8 cellular contexts compared by ENCODE assay signal in genomic region chr18:9708882-9709877, GRCh38. TPM values are rescaled to one million over a fixed set of nuclear protein-coding genes. Genes with fewer than 3 reads are reported as not detected.
A peak's percentile ranks its signal among the peaks of the same experiment; 100 is the strongest.
DNase-seq lines count a peak whose midpoint lies in the region; ATAC-seq and TF ChIP-seq lines count a peak whose summit lies in the region.

No MANE protein-coding gene starts in this region.

- CTCF ChIA-PET in Calu3 (lab: Charles Lee): no interaction called here

- H4K20me1 ChIP-seq in Loucy (ENCODE audit: insufficient read depth, low read length, poor library complexity, severe bottlenecking): no peaks in the 10 kb centered on the region

- H3K4me3 Mint-ChIP-seq in Calu3 (ENCODE audit: low read depth, unreplicated experiment): peak overlapping the region; percentile 71
- H3K4me3 Mint-ChIP-seq in stimulated activated naive CD8-positive, alpha-beta T cell treated with anti-CD3 and anti-CD28 coated beads, Interleukin-15, amount 100 ng/mL, for 72 hours: peak overlapping the region; percentile 89 to 90

- H3K9me3 ChIP-seq in Loucy (ENCODE audit: insufficient read depth, low read depth, low read length) (no peaks in the 10 kb centered on the region), breast epithelium (no peaks in the 10 kb centered on the region)

- no TSS peak for BruUV-seq in Calu3 (replicated peaks; lab: Mats Ljungman, UMichigan)

- H3K27ac Mint-ChIP-seq in Calu3 (ENCODE audit: unreplicated experiment): no peak overlapping the region
- H3K27ac Mint-ChIP-seq in stimulated activated naive CD8-positive, alpha-beta T cell treated with anti-CD3 and anti-CD28 coated beads, Interleukin-15, amount 100 ng/mL, for 72 hours: peak overlapping the region in 1 of 2 donors; percentile 76

- H3K27ac ChIP-seq in breast epithelium (peak overlapping the region; percentile 80 to 84), layer of hippocampus (ENCODE audit: low read depth, low read length) (peak overlapping the region; percentile 89)

- peak overlapping the region; percentile 44 for H3K9ac ChIP-seq in Loucy (ENCODE audit: low read depth, low read length, poor library complexity, severe bottlenecking)

- no peaks in the 10 kb centered on the region for H3K9me2 ChIP-seq in Loucy (replicated peaks; ENCODE audit: low read depth, low read length)

- H3K4me3 ChIP-seq in Loucy (ENCODE audit: low read length, poor library complexity, severe bottlenecking) (peak overlapping the region; percentile 74), breast epithelium (peak overlapping the region; percentile 75 to 91 (median 81))

- H2AFZ ChIP-seq in Loucy (ENCODE audit: low read length): peak overlapping the region; percentile 93

- H3K79me2 ChIP-seq in Loucy (ENCODE audit: insufficient read depth, low read length): no peaks in the 10 kb centered on the region

- H3K4me1 ChIP-seq in Loucy (ENCODE audit: insufficient read depth, low read length, poor library complexity, severe bottlenecking) (peaks cover 7% of the 10 kb centered on the region), breast epithelium (no peaks in the 10 kb centered on the region)

- H3K36me3 ChIP-seq in Loucy (ENCODE audit: insufficient read depth, low read length) (no peaks in the 10 kb centered on the region), breast epithelium (no peaks in the 10 kb centered on the region)

- no peak for TF ChIP-seq CTCF in Calu3 (IDR thresholded peaks at IDR 0.05; ENCODE audit: unreplicated experiment)
- no peak for TF ChIP-seq CTCF in Loucy (conservative IDR thresholded peaks at IDR 0.05; ENCODE audit: low read length)
- no peak for TF ChIP-seq CTCF in breast epithelium (IDR thresholded peaks at IDR 0.05)

- no peaks in the 10 kb centered on the region for H3F3A ChIP-seq in Loucy (ENCODE audit: low read depth)

- H3K4me2 ChIP-seq in Loucy (ENCODE audit: low read depth, low read length, poor library complexity, severe bottlenecking): peak overlapping the region; percentile 88

- H3K27me3 ChIP-seq in Loucy (ENCODE audit: insufficient read depth, low read length, poor library complexity, severe bottlenecking) (peaks cover 8% of the 10 kb centered on the region), breast epithelium (no peaks in the 10 kb centered on the region), layer of hippocampus (ENCODE audit: control insufficient read depth, insufficient read depth, low read length) (no peaks in the 10 kb centered on the region)

- peaks cover 11% of the 10 kb centered on the region for H3K4me1 Mint-ChIP-seq in Calu3 (ENCODE audit: low read depth, unreplicated experiment)
- H3K4me1 Mint-ChIP-seq in stimulated activated naive CD8-positive, alpha-beta T cell treated with anti-CD3 and anti-CD28 coated beads, Interleukin-15, amount 100 ng/mL, for 72 hours: peaks cover 59% of the 10 kb centered on the region

- ATAC-seq in stimulated activated naive CD8-positive, alpha-beta T cell treated with anti-CD3 and anti-CD28 coated beads, Interleukin-15, amount 100 ng/mL, for 72 hours: peak; percentile 26
- no peak for ATAC-seq in HG02588 (IDR thresholded peaks at IDR 0.05; ENCODE audit: unreplicated experiment)
- ATAC-seq in GM21367 (IDR thresholded peaks at IDR 0.05; ENCODE audit: unreplicated experiment): no peak

- H3K27me3 Mint-ChIP-seq in Calu3 (ENCODE audit: unreplicated experiment): peaks cover 93% of the 10 kb centered on the region
- peaks cover 98% of the 10 kb centered on the region for H3K27me3 Mint-ChIP-seq in stimulated activated naive CD8-positive, alpha-beta T cell treated with anti-CD3 and anti-CD28 coated beads, Interleukin-15, amount 100 ng/mL, for 72 hours

- intact Hi-C loops in Calu3 (cut with micrococcal nuclease; ENCODE audit: unreplicated experiment): no loop called here
- intact Hi-C loops in breast epithelium (cut with DNase I; ENCODE audit: low total_unique reads): no loop called here

- TF ChIP-seq POLR2A in breast epithelium (IDR thresholded peaks at IDR 0.05): no peak

- DNase-seq in Calu3 (no peak), breast epithelium (ENCODE audit: low spot score in 2 of 2) (no peak), HuH-7.5 (ENCODE audit: low spot score) (no peak)
- DNase-seq in stimulated activated naive CD8-positive, alpha-beta T cell treated with anti-CD3 and anti-CD28 coated beads, Interleukin-15, amount 100 ng/mL, for 72 hours: peak in 1 of 2 donors; percentile 30

- H3K9me3 Mint-ChIP-seq in Calu3 (ENCODE audit: low read depth, unreplicated experiment): no peaks in the 10 kb centered on the region
- no peaks in the 10 kb centered on the region for H3K9me3 Mint-ChIP-seq in stimulated activated naive CD8-positive, alpha-beta T cell treated with anti-CD3 and anti-CD28 coated beads, Interleukin-15, amount 100 ng/mL, for 72 hours

- H3K36me3 Mint-ChIP-seq in Calu3 (ENCODE audit: insufficient read depth, unreplicated experiment): peaks cover 5% of the 10 kb centered on the region

RNA-seq across cellular contexts. Expression of gene RAB31, which starts 1.1 kb away (rescaled TPM):
- total RNA-seq in Calu3 (2022): 1.9 and 2.3 TPM in 2 replicates
- 100 to 1,000 TPM in 1 of 3 donors, 10 to 100 TPM in 2; 22.4 to 110 (median 32.4) TPM for total RNA-seq in breast epithelium
